22 cellular contexts compared by ENCODE assay signal in genomic region chr3:85193565-85193964, GRCh38.
DNase-seq lines count a peak whose midpoint lies in the region; ATAC-seq, FAIRE-seq and TF ChIP-seq lines count a peak whose summit lies in the region.
"Had no signal": no experiment of that assay in that cellular context is flagged by ENCODE, and none has a peak within 500 bp of the region (broad histone marks: within the 10 kb centered on the region; RNA-seq: fewer than 3 reads in every experiment).

No MANE protein-coding gene starts in this region.

- H2AFZ ChIP-seq in hepatocyte = no peak overlapping the region
- H2AFZ ChIP-seq: GM23248 had no signal

- TF ChIP-seq POLR2A in H54 (IDR thresholded peaks at IDR 0.05; ENCODE audit: low read depth, low read length) = no peak

- intact Hi-C loops in Calu3 (cut with micrococcal nuclease; ENCODE audit: unreplicated experiment) (loop anchor here (2.0 kb wide), 1 partner anchor 83 kb away; no protein-coding TSS in a partner anchor), heart right ventricle (cut with DNase I) (no loop called here)
- intact Hi-C loops in activated CD4-positive, alpha-beta memory T cell treated with anti-CD3 and anti-CD28 coated beads for 36 hours (cut with micrococcal nuclease) = no loop called here

- no peaks in the 10 kb centered on the region for H3K9me2 ChIP-seq in hepatocyte (replicated peaks; ENCODE audit: insufficient read depth)

- FAIRE-seq in H54 (lab: Jason Lieb, UNC) = no peak
- FAIRE-seq: GM12878 had no signal

- TF ChIP-seq CTCF in Calu3 (IDR thresholded peaks at IDR 0.05; ENCODE audit: unreplicated experiment) (peak; percentile 19), VCaP (conservative IDR thresholded peaks at IDR 0.05) (peak; percentile 74), hepatocyte (IDR thresholded peaks at IDR 0.05; ENCODE audit: poor library complexity) (peak; percentile 24), heart right ventricle (IDR thresholded peaks at IDR 0.05) (no peak)

- no peaks in the 10 kb centered on the region for H3K9me3 Mint-ChIP-seq in Calu3 (ENCODE audit: low read depth, unreplicated experiment)
- H3K9me3 Mint-ChIP-seq in activated CD4-positive, alpha-beta memory T cell treated with anti-CD3 and anti-CD28 coated beads for 36 hours = peaks cover 9% of the 10 kb centered on the region

- ATAC-seq in heart right ventricle = no peak
- ATAC-seq: CD8-positive, alpha-beta T cell; GM12878; HCT116; T-cell had no signal

- H3K4me1 Mint-ChIP-seq in Calu3 (ENCODE audit: low read depth, unreplicated experiment) = peaks cover 10% of the 10 kb centered on the region
- H3K4me1 Mint-ChIP-seq in activated CD4-positive, alpha-beta memory T cell treated with anti-CD3 and anti-CD28 coated beads for 36 hours (ENCODE audit: low read depth) = no peaks in the 10 kb centered on the region
- H3K4me1 Mint-ChIP-seq: B cell, T-cell had no signal

- DNase-seq in A172 (ENCODE audit: low spot score) = peak; percentile 1
- no peak for DNase-seq in Calu3
- no peak for DNase-seq in hepatocyte (ENCODE audit: low spot score)
- no peak for DNase-seq in H54 (ENCODE audit: insufficient read length, low spot score)
- DNase-seq in C1 segment of cervical spinal cord (lab: John Stamatoyannopoulos, UW) = no peak
- no peak for DNase-seq in activated CD4-positive, alpha-beta memory T cell treated with anti-CD3 and anti-CD28 coated beads for 36 hours
- DNase-seq in heart right ventricle = no peak
- DNase-seq: CD8-positive, alpha-beta T cell; GDM1; GM23248; KBM-7; MG63; NCI-H1092; NCI-H2227 treated with DMSO at 0.1 percent for 48 hours; NCI-H526; OCI-M1; T-cell had no signal

- H3K9me3 ChIP-seq in hepatocyte (ENCODE audit: low read depth) (no peaks in the 10 kb centered on the region), heart right ventricle (no peaks in the 10 kb centered on the region)
- H3K9me3 ChIP-seq: MG63, SJSA1 had no signal

- WGBS in hepatocyte (ENCODE audit: low lambda C conversion rate, missing lambda C conversion rate) = 88% methylated on average over 2 of the region's 2 CpGs
- WGBS in heart right ventricle, 2 donors = 76 to 81% methylated on average over 2 of the region's 2 CpGs

- CTCF ChIA-PET in Calu3 (lab: Charles Lee) = interaction anchor here (1.0 kb wide), 1 partner anchor 83 kb away, joined by 3 read pairs; no protein-coding TSS in a partner anchor
- CTCF ChIA-PET in activated CD4-positive, alpha-beta memory T cell treated with anti-CD3 and anti-CD28 coated beads for 36 hours (lab: Charles Lee) = no interaction called here

- H3K27ac Mint-ChIP-seq in Calu3 (ENCODE audit: unreplicated experiment) = no peak overlapping the region
- H3K27ac Mint-ChIP-seq in activated CD4-positive, alpha-beta memory T cell treated with anti-CD3 and anti-CD28 coated beads for 36 hours = no peak overlapping the region
- H3K27ac Mint-ChIP-seq: B cell; CD8-positive, alpha-beta T cell; T-cell had no signal

- POLR2A ChIA-PET in activated CD4-positive, alpha-beta memory T cell treated with anti-CD3 and anti-CD28 coated beads for 36 hours (lab: Charles Lee) = no interaction called here

- no TSS peak for BruUV-seq in Calu3 (replicated peaks; lab: Mats Ljungman, UMichigan)

- H4K20me1 ChIP-seq in hepatocyte (ENCODE audit: insufficient read depth, poor library complexity, severe bottlenecking) = no peaks in the 10 kb centered on the region

- H3K4me1 ChIP-seq in hepatocyte (ENCODE audit: insufficient read depth) (no peaks in the 10 kb centered on the region), heart right ventricle (no peaks in the 10 kb centered on the region)
- H3K4me1 ChIP-seq: SJSA1 had no signal

- H3K4me2 ChIP-seq in hepatocyte = no peak overlapping the region

- no peaks in the 10 kb centered on the region for H3K27me3 Mint-ChIP-seq in Calu3 (ENCODE audit: unreplicated experiment)
- no peaks in the 10 kb centered on the region for H3K27me3 Mint-ChIP-seq in activated CD4-positive, alpha-beta memory T cell treated with anti-CD3 and anti-CD28 coated beads for 36 hours
- H3K27me3 Mint-ChIP-seq: B cell, T-cell had no signal

- H3K36me3 ChIP-seq in hepatocyte (replicated peaks; ENCODE audit: insufficient read depth, low read depth) = no peaks in the 10 kb centered on the region
- H3K36me3 ChIP-seq in heart right ventricle = no peaks in the 10 kb centered on the region
- H3K36me3 ChIP-seq: MG63, SJSA1 had no signal

- no peak overlapping the region for H3K4me3 Mint-ChIP-seq in Calu3 (ENCODE audit: low read depth, unreplicated experiment)
- H3K4me3 Mint-ChIP-seq in activated CD4-positive, alpha-beta memory T cell treated with anti-CD3 and anti-CD28 coated beads for 36 hours = no peak overlapping the region
- H3K4me3 Mint-ChIP-seq: B cell; CD8-positive, alpha-beta T cell; T-cell had no signal

- H3K27me3 ChIP-seq in hepatocyte = no peaks in the 10 kb centered on the region
- no peaks in the 10 kb centered on the region for H3K27me3 ChIP-seq in heart right ventricle
- H3K27me3 ChIP-seq: MG63, SJSA1 had no signal

- H3K4me3 ChIP-seq in hepatocyte = no peak overlapping the region
- H3K4me3 ChIP-seq in heart right ventricle = no peak overlapping the region
- H3K4me3 ChIP-seq: GM12878, GM23248, MG63, SJSA1 had no signal

- no peak overlapping the region for H3K27ac ChIP-seq in VCaP
- no peak overlapping the region for H3K27ac ChIP-seq in hepatocyte
- H3K27ac ChIP-seq in heart right ventricle = no peak overlapping the region
- H3K27ac ChIP-seq: GM23248, SJSA1 had no signal

- H3K36me3 Mint-ChIP-seq in Calu3 (ENCODE audit: insufficient read depth, unreplicated experiment) = no peaks in the 10 kb centered on the region
- H3K36me3 Mint-ChIP-seq in activated CD4-positive, alpha-beta memory T cell treated with anti-CD3 and anti-CD28 coated beads for 36 hours = no peaks in the 10 kb centered on the region
- H3K36me3 Mint-ChIP-seq: CD8-positive, alpha-beta T cell; T-cell had no signal

- H3K79me2 ChIP-seq in hepatocyte = no peaks in the 10 kb centered on the region

Comparison
In these comparisons a context has a peak if more than half of its experiments do, and no peak if none do; other contexts are left out.
1. CTCF ChIP-seq: peak in Calu3 (single experiment), VCaP (single experiment) and hepatocyte (single experiment); none in heart right ventricle (0 of 9).